30 cellular contexts compared by ENCODE assay signal in the genomic region with DNA sequence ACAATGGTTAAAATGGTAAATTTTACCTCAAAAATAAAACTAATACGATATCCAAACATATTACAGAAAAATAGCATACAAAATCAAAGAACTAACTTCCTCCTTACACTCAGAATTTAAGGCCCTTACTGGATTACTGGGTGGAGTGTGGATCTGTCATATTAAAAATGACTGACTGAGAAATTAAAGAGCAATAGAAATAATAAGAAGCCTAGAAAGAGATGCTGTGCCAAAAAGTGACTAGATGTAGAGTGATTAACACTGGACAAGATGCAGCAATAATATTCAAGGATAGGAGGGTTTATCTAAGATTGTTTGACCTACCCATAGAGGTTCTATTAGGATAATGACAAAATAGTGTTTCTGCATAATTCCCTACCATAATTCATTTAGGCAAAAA.
"Had no signal": no experiment of that assay in that cellular context is flagged by ENCODE, and none has a peak within 500 bp of the region (broad histone marks: within the 10 kb centered on the region; RNA-seq: fewer than 3 reads in every experiment).

No MANE protein-coding gene starts in this region.

- ATAC-seq: activated CD4-positive, alpha-beta T cell treated with anti-CD3 and anti-CD28 coated beads for 36 hours; activated CD4-positive, CD25-positive, alpha-beta regulatory T cell treated with anti-CD3 and anti-CD28 coated beads, Interleukin-2, amount 50 U/mL, for 24 hours; activated CD8-positive, alpha-beta T cell treated with anti-CD3 and anti-CD28 coated beads, Interleukin-2, amount 10 ng/mL, durations not matched to agents 7 days and 5 days; T-cell; T-helper 17 cell; WTC11 had no signal

- H3K27ac Mint-ChIP-seq: activated CD4-positive, alpha-beta T cell treated with anti-CD3 and anti-CD28 coated beads for 36 hours; activated CD4-positive, alpha-beta T cell treated with anti-CD3 and anti-CD28 coated beads, Interleukin-2, amount 10 ng/mL, durations not matched to agents 7 days and 5 days; activated CD8-positive, alpha-beta T cell treated with anti-CD3 and anti-CD28 coated beads, Interleukin-2, amount 10 ng/mL, durations not matched to agents 7 days and 5 days; activated naive CD4-positive, alpha-beta T cell treated with anti-CD3 and anti-CD28 coated beads, Interleukin-2, amount 50 U/mL, for 24 hours; activated T-cell treated with anti-CD3 and anti-CD28 coated beads, Interleukin-2, amount 50 U/mL, for 24 hours; activated T-helper 2 cell treated with anti-CD3 and anti-CD28 coated beads, Interferon-gamma antibody, Interleukin-2, Interleukin-4, amounts not matched to agents 10 μg/mL and 5 μg/mL and 100 μg/mL, durations not matched to agents 14 hours and 24 hours and 36 hours; brain; T-cell; T-helper 17 cell; WTC11 had no signal

- H3K27me3 Mint-ChIP-seq: brain had no signal

- H3K4me3 Mint-ChIP-seq: activated CD4-positive, alpha-beta T cell treated with anti-CD3 and anti-CD28 coated beads for 36 hours; activated CD4-positive, alpha-beta T cell treated with anti-CD3 and anti-CD28 coated beads, Interleukin-2, amount 10 ng/mL, durations not matched to agents 7 days and 5 days; activated CD8-positive, alpha-beta T cell treated with anti-CD3 and anti-CD28 coated beads, Interleukin-2, amount 10 ng/mL, durations not matched to agents 7 days and 5 days; activated naive CD4-positive, alpha-beta T cell treated with anti-CD3 and anti-CD28 coated beads, Interleukin-2, amount 50 U/mL, for 24 hours; activated T-cell treated with anti-CD3 and anti-CD28 coated beads, Interleukin-2, amount 50 U/mL, for 24 hours; brain; T-cell; T-helper 17 cell; WTC11 had no signal

- H3K4me1 Mint-ChIP-seq: activated CD4-positive, alpha-beta T cell treated with anti-CD3 and anti-CD28 coated beads for 36 hours; activated CD4-positive, alpha-beta T cell treated with anti-CD3 and anti-CD28 coated beads, Interleukin-2, amount 10 ng/mL, durations not matched to agents 7 days and 5 days; activated naive CD4-positive, alpha-beta T cell treated with anti-CD3 and anti-CD28 coated beads, Interleukin-2, amount 50 U/mL, for 24 hours; brain; T-cell; T-helper 17 cell had no signal

- H3K9me3 Mint-ChIP-seq: activated CD4-positive, alpha-beta T cell treated with anti-CD3 and anti-CD28 coated beads, Interleukin-2, amount 10 ng/mL, durations not matched to agents 7 days and 5 days; activated naive CD4-positive, alpha-beta T cell treated with anti-CD3 and anti-CD28 coated beads, Interleukin-2, amount 50 U/mL, for 24 hours; activated T-cell treated with anti-CD3 and anti-CD28 coated beads, Interleukin-2, amount 50 U/mL, for 24 hours; activated T-helper 2 cell treated with anti-CD3 and anti-CD28 coated beads, Interferon-gamma antibody, Interleukin-2, Interleukin-4, amounts not matched to agents 10 μg/mL and 5 μg/mL and 100 μg/mL, durations not matched to agents 14 hours and 24 hours and 36 hours; brain; T-cell; WTC11 had no signal

- H3K4me3 ChIP-seq: adrenal gland, Peyer's patch, SK-N-MC had no signal

- H3K4me1 ChIP-seq: adrenal gland, Peyer's patch had no signal

- H3K36me3 Mint-ChIP-seq: activated naive CD4-positive, alpha-beta T cell treated with anti-CD3 and anti-CD28 coated beads, Interleukin-2, amount 50 U/mL, for 24 hours; brain; T-cell; WTC11 had no signal

- H3K36me3 ChIP-seq: adrenal gland, Peyer's patch had no signal

- H3K27ac ChIP-seq: adrenal gland, KMS-11, Peyer's patch, RWPE1, SK-N-MC had no signal

- H3K9me3 ChIP-seq: adrenal gland, Peyer's patch had no signal

- H3K27me3 ChIP-seq: adrenal gland, Peyer's patch had no signal

- H3K4me2 ChIP-seq: KMS-11 had no signal

- DNase-seq: activated CD4-positive, alpha-beta T cell treated with anti-CD3 and anti-CD28 coated beads for 36 hours; activated CD4-positive, alpha-beta T cell treated with anti-CD3 and anti-CD28 coated beads, Interleukin-2, amount 10 ng/mL, durations not matched to agents 7 days and 5 days; activated CD4-positive, alpha-beta T cell treated with anti-CD3 and anti-CD28 coated beads, Interleukin-2, amount 50 U/mL, for 48 hours; activated CD8-positive, alpha-beta T cell treated with anti-CD3 and anti-CD28 coated beads, Interleukin-2, amount 10 ng/mL, durations not matched to agents 7 days and 5 days; activated gamma-delta T cell; activated naive CD4-positive, alpha-beta T cell treated with Interleukin-2 at 50 U/mL for 16 hours; activated T-cell treated with anti-CD3 and anti-CD28 coated beads, Interleukin-2, amount 50 U/mL, for 24 hours; adrenal gland; caudate nucleus; cerebellar nuclear complex; NCI-H1092 treated with DMSO at 0.1 percent for 48 hours; NCI-H1417; NCI-H146; NCI-H187; NCI-H2029 treated with DMSO at 0.1 percent for 48 hours; NCI-H345; NCI-H524 treated with DMSO at 0.1 percent for 48 hours; NK-92 treated with Interleukin-12 subunit alpha and Interleukin-12 subunit beta, amount 100 ng/mL, for 24 hours; Peyer's patch; Right ventricle myocardium superior; T-cell; T-helper 17 cell had no signal
